Comparison of ENCODE assay signal across 8 cellular contexts in the genomic region with DNA sequence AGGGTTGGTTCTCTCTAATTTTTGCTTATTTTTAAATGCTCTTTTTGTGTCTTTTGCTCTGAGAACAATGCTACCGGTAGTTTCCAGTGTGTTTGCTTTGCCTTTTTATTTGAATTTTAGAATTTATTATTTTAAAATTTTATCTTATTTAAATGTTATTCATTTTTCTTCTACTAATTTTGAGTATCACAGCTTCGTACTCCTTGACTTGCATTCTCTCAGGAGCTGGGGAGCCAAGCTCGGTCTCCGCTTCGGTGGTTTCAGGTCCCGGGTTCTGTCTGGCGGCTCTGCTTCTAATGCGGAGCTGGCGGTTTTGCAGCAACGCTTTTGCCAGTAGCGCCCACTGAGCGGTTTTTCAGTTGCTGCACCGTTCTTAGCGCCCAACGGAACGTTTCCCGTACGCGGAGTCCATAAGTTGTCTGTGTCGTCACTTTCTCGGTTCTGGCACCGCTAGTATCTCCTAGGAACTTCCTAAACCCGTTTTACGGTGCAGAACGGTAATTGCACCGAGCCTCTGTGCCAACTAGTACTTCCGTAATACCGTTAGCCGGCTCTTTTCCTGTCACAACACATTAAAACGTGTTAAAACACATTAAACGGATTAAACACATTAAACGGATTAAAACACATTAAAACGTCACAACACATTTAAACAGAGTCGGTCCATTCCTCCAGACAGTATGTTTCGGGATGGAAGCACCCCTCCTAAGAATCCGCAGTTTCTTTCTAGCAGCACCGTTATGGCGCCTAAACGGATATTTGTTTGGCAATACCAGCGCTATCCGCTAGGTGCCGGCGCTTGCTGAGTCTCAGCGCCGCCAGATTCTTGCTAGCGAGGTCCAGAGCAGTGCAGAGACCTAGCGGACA. TPM values are rescaled to one million over a fixed set of nuclear protein-coding genes. Genes with fewer than 3 reads are reported as not detected.
A peak's percentile ranks its signal among the peaks of the same experiment; 100 is the strongest.
DNase-seq lines count a peak whose midpoint lies in the region; ATAC-seq and TF ChIP-seq lines count a peak whose summit lies in the region.

No MANE protein-coding gene starts in this region.

- peaks cover 0 to 3% of the 10 kb centered on the region in 2 experiments; a peak in 1 of 4 replicates for H3K4me1 ChIP-seq in SK-N-SH (ENCODE audit: control insufficient read depth in 1 of 2, insufficient read depth in 2 of 2, low read depth in 1 of 2, low read length in 1 of 2)
- peaks cover 0 to 63% (median 16%) of the 10 kb centered on the region in 9 donors for H3K4me1 ChIP-seq in heart right ventricle
- peaks cover 11% of the 10 kb centered on the region for H3K4me1 ChIP-seq in psoas muscle
- no peaks in the 10 kb centered on the region for H3K4me1 ChIP-seq in urinary bladder (ENCODE audit: insufficient read depth)

- H3K27me3 Mint-ChIP-seq in CD14-positive monocyte (ENCODE audit: low read depth in 3 of 3) = peaks cover 9 to 11% (median 9%) of the 10 kb centered on the region in 3 donors
- H3K27me3 Mint-ChIP-seq in activated naive CD8-positive, alpha-beta T cell = no peaks in the 10 kb centered on the region

- H3K9me3 Mint-ChIP-seq in CD14-positive monocyte = peaks cover 0 to 20% (median 8%) of the 10 kb centered on the region in 7 donors
- no peaks in the 10 kb centered on the region for H3K9me3 Mint-ChIP-seq in activated naive CD8-positive, alpha-beta T cell (ENCODE audit: low read depth)

- ATAC-seq in GM19395 (IDR thresholded peaks at IDR 0.05; ENCODE audit: unreplicated experiment) (peak; percentile 56), HG03558 (IDR thresholded peaks at IDR 0.05; ENCODE audit: extremely low read depth, unreplicated experiment) (peak; percentile 33), heart right ventricle (peak; percentile 62 to 84 (median 80)), psoas muscle (peak; percentile 82 to 88 (median 84))

- H3K9me3 ChIP-seq in SK-N-SH = no peaks in the 10 kb centered on the region
- no peaks in the 10 kb centered on the region for H3K9me3 ChIP-seq in heart right ventricle
- no peaks in the 10 kb centered on the region for H3K9me3 ChIP-seq in psoas muscle

- peak; percentile 87 for DNase-seq in CD14-positive monocyte (ENCODE audit: low spot score)
- peak; percentile 74 for DNase-seq in SK-N-SH
- DNase-seq in heart right ventricle = peak; percentile 80 to 93
- DNase-seq in psoas muscle = peak; percentile 86 to 91

- H2AFZ ChIP-seq in SK-N-SH (ENCODE audit: low read depth) = peak overlapping the region; percentile 87

- TF ChIP-seq RAD21 in SK-N-SH (IDR thresholded peaks at IDR 0.05; ENCODE audit: low read length) = peak; percentile 65

- no peaks in the 10 kb centered on the region for H3K79me2 ChIP-seq in SK-N-SH (ENCODE audit: insufficient read depth)

- peaks cover 48% of the 10 kb centered on the region; the same call in 1 of the 2 replicates for H3K27me3 ChIP-seq in SK-N-SH (ENCODE audit: insufficient read depth)
- H3K27me3 ChIP-seq in heart right ventricle = peaks cover 0 to 100% (median 91%) of the 10 kb centered on the region in 7 donors
- H3K27me3 ChIP-seq in psoas muscle (ENCODE audit: insufficient read depth in 3 of 3, low read length in 2 of 3) = peaks cover 6 to 79% (median 53%) of the 10 kb centered on the region in 3 donors

- no peaks in the 10 kb centered on the region for H3K36me3 ChIP-seq in SK-N-SH (replicated peaks in 1 of 2; ENCODE audit: control insufficient read depth in 1 of 2, insufficient read depth in 2 of 2, low read length in 1 of 2)
- H3K36me3 ChIP-seq in heart right ventricle = peaks cover 0 to 7% (median 0%) of the 10 kb centered on the region in 9 donors
- no peaks in the 10 kb centered on the region for H3K36me3 ChIP-seq in psoas muscle (ENCODE audit: insufficient read depth in 1 of 2, low read depth in 1 of 2)
- no peaks in the 10 kb centered on the region for H3K36me3 ChIP-seq in urinary bladder (ENCODE audit: insufficient read depth)

- WGBS in SK-N-SH (ENCODE audit: low lambda C conversion rate) = 2% methylated on average over 46 of the region's 47 CpGs
- 3 to 4% methylated on average over 47 of the region's 47 CpGs for WGBS in heart right ventricle, 2 donors
- WGBS in psoas muscle, 3 donors = 5 to 6% (median 6%) methylated on average over 47 of the region's 47 CpGs
- WGBS in urinary bladder = 6% methylated on average over 47 of the region's 47 CpGs

- peaks cover 19% of the 10 kb centered on the region for H3F3A ChIP-seq in SK-N-SH (replicated peaks; ENCODE audit: insufficient read depth)

- no peak for TF ChIP-seq EP300 in SK-N-SH (IDR thresholded peaks at IDR 0.05; ENCODE audit: borderline replicate concordance in 1 of 2, low read depth in 1 of 2, low read length in 1 of 2)

- H3K4me1 Mint-ChIP-seq in CD14-positive monocyte = peaks cover 28% of the 10 kb centered on the region
- peaks cover 40% of the 10 kb centered on the region for H3K4me1 Mint-ChIP-seq in activated naive CD8-positive, alpha-beta T cell (ENCODE audit: low read depth)

- H3K9me2 ChIP-seq in SK-N-SH = no peaks in the 10 kb centered on the region

- intact Hi-C loops in CD14-positive monocyte (cut with micrococcal nuclease) = loop anchor here in 1 of 2 donors (1.0 to 10.0 kb wide), 4 partner anchors 13 to 200 kb away; a partner anchor contains a TSS
- intact Hi-C loops in heart right ventricle (cut with DNase I) = loop anchor here (1.0 to 10.0 kb wide), 12 partner anchors 13 to 82 kb away; a partner anchor contains a TSS
- intact Hi-C loops in psoas muscle (cut with DNase I) = loop anchor here in 1 of 2 donors (2.0 to 10.0 kb wide), 4 partner anchors 46 to 490 kb away; a partner anchor contains a TSS

- no peaks in the 10 kb centered on the region for H4K20me1 ChIP-seq in SK-N-SH (ENCODE audit: insufficient read depth)

- H3K4me3 Mint-ChIP-seq in CD14-positive monocyte = peak overlapping the region; percentile 96 to 100
- H3K4me3 Mint-ChIP-seq in activated naive CD8-positive, alpha-beta T cell = peak overlapping the region; percentile 96

- H3K4me2 ChIP-seq in SK-N-SH = peak overlapping the region; percentile 80

- H3K4me3 ChIP-seq in SK-N-SH (ENCODE audit: low read depth in 2 of 2, low read length in 1 of 2) (peak overlapping the region; percentile 45 to 65), heart right ventricle (peak overlapping the region; percentile 53 to 76 (median 64)), psoas muscle (peak overlapping the region; percentile 73), urinary bladder (ENCODE audit: low read depth, low read length) (peak overlapping the region; percentile 23)

- H3K9ac ChIP-seq in SK-N-SH = peak overlapping the region; percentile 47; the same call in 1 of the 2 replicates

- TF ChIP-seq CTCF in CD14-positive monocyte (IDR thresholded peaks at IDR 0.05) (peak; percentile 88), SK-N-SH (IDR thresholded peaks at IDR 0.05) (peak; percentile 73), heart right ventricle (IDR thresholded peaks at IDR 0.05) (peak; percentile 69 to 90 (median 86)), psoas muscle (IDR thresholded peaks at IDR 0.05) (peak; percentile 87)

- peak overlapping the region; percentile 100 for H3K27ac Mint-ChIP-seq in CD14-positive monocyte
- peak overlapping the region; percentile 99 for H3K27ac Mint-ChIP-seq in activated naive CD8-positive, alpha-beta T cell

- H3K27ac ChIP-seq in SK-N-SH (ENCODE audit: low read depth in 2 of 2, low read length in 1 of 2) (peak overlapping the region; percentile 64 to 85; a peak in 3 of 4 replicates), heart right ventricle (peak overlapping the region; percentile 66 to 100 (median 96)), psoas muscle (peak overlapping the region; percentile 86), urinary bladder (ENCODE audit: low read depth) (no peak overlapping the region)

- CTCF ChIA-PET in SK-N-SH (lab: Yijun Ruan, JAX) = interaction anchor here (0.8 to 5.1 kb wide), 16 partner anchors 13 to 396 kb away, joined by 3 to 41 read pairs (median 4); a partner anchor contains a TSS

- H3K36me3 Mint-ChIP-seq in CD14-positive monocyte = peaks cover 3% of the 10 kb centered on the region in 2 donors
- no peaks in the 10 kb centered on the region for H3K36me3 Mint-ChIP-seq in activated naive CD8-positive, alpha-beta T cell

- POLR2A ChIA-PET in SK-N-SH (lab: Yijun Ruan, JAX) = interaction anchor here (0.7 kb wide), 1 partner anchor 22 kb away, joined by 3 read pairs; no protein-coding TSS in a partner anchor

TF ChIP-seq in SK-N-SH, 30 proteins besides CTCF, POLR2A, EP300 and RAD21 (continues in another document):
- TF ChIP-seq YY1 (IDR thresholded peaks at IDR 0.05; ENCODE audit: low read depth) = peak; percentile 77; the same call in 1 of the 2 replicates
- TF ChIP-seq RFX5 (IDR thresholded peaks at IDR 0.05; ENCODE audit: low read length) = no peak
- peak; percentile 74; the same call in 1 of the 2 replicates for TF ChIP-seq SIN3A (IDR thresholded peaks at IDR 0.05; ENCODE audit: borderline replicate concordance, low read depth, low read length)
- no peak for TF ChIP-seq MXI1 (IDR thresholded peaks at IDR 0.05; ENCODE audit: low read depth, low read length)
- TF ChIP-seq, protein P1, sequence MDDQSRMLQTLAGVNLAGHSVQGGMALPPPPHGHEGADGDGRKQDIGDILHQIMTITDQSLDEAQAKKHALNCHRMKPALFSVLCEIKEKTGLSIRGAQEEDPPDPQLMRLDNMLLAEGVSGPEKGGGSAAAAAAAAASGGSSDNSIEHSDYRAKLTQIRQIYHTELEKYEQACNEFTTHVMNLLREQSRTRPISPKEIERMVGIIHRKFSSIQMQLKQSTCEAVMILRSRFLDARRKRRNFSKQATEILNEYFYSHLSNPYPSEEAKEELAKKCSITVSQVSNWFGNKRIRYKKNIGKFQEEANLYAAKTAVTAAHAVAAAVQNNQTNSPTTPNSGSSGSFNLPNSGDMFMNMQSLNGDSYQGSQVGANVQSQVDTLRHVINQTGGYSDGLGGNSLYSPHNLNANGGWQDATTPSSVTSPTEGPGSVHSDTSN (IDR thresholded peaks at IDR 0.05) = no peak
- TF ChIP-seq, protein P2, sequence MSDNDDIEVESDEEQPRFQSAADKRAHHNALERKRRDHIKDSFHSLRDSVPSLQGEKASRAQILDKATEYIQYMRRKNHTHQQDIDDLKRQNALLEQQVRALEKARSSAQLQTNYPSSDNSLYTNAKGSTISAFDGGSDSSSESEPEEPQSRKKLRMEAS (IDR thresholded peaks at IDR 0.05; ENCODE audit: low read depth) = peak; percentile 26; the same call in 1 of the 2 replicates
- TF ChIP-seq SMC3 (IDR thresholded peaks at IDR 0.05; ENCODE audit: low read depth, low read length) = peak; percentile 60
- TF ChIP-seq TCF12 (IDR thresholded peaks at IDR 0.05) = peak; percentile 17; the same call in 1 of the 2 replicates

RNA-seq across cellular contexts. Expression of a gene that starts 45.6 kb away (rescaled TPM):
- polyA plus RNA-seq in CD14-positive monocyte (1 to 10 TPM; 2.3 to 3.1 TPM), SK-N-SH (2012; rRNA removed) (1.7 and 1.9 TPM in 2 replicates), heart right ventricle (1 to 10 TPM; 2.4 to 3.4 TPM), psoas muscle (1 to 10 TPM in 2 of 3 donors, under 1 TPM in 1; 0.66 to 2.7 (median 1.8) TPM), urinary bladder (2.9 TPM)
- 0.88 and 1.4 TPM in 2 replicates for polyA plus RNA-seq in SK-N-SH (2012; cell fraction: cytosol; rRNA removed)
- polyA plus RNA-seq in SK-N-SH (2012; cell fraction: nucleus; rRNA removed) = 3.7 and 5.4 TPM in 2 replicates
- total RNA-seq in heart right ventricle (1 to 10 TPM in 4 of 10 donors, under 1 TPM in 6; 0.42 to 1.8 (median 0.87) TPM), psoas muscle (1 to 10 TPM in 1 of 4 donors, under 1 TPM in 3; 0.46 to 1.6 (median 0.78) TPM), urinary bladder (3.5 TPM)

Comparison
In these comparisons a context has a peak if more than half of its experiments do, and no peak if none do; other contexts are left out.
1. ATAC-seq: peak in every context shown above with its lines; median percentile 84 in psoas muscle; 80 in heart right ventricle; 56 in GM19395; 33 in HG03558.
2. H3K4me3 ChIP-seq: peak in every context shown above with its lines; median percentile 73 in psoas muscle; 64 in heart right ventricle; 55 in SK-N-SH; 23 in urinary bladder.